ENCODE assay signal across 22 cellular contexts in the genomic region with DNA sequence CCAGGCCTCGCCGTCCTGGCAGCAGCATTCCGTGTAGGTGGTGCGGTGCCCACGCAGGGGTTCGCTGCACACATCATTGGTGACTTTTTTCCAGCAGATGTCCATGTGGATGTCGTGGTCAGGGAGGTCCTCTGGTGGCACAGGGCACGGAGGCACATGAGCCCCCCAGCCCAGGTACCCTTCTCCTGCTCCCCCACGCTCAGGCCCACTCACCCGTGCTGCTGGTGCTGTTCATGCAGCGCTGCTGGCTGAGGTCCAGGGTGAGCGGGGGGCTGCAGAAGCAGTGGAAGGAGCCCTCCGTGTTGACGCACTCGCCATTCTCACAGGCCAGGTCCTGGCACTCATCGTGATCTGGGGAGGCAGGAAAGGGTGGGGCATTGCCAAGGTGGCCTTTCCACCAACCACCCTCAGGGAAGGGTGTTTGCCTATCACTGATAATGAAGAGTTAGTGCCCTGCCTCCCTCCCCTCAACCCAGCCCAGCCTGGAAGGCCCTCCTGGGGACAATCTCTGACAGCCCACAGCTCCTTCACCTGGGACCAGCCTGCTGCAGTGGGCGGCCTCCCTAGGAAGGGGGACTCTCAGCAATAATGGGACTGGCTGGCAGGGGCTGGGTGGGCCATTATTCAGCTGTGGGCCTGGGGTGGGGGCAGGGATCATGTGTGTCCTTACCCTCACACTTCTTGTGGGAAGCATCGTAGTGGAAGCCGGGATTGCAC. TPM values are rescaled to one million over a fixed set of nuclear protein-coding genes. Genes with fewer than 3 reads are reported as not detected.
DNase-seq lines count a peak whose midpoint lies in the region; TF ChIP-seq lines count a peak whose summit lies in the region.
"Had no signal": no experiment of that assay in that cellular context is flagged by ENCODE, and none has a peak within 500 bp of the region (broad histone marks: within the 10 kb centered on the region; RNA-seq: fewer than 3 reads in every experiment).

No MANE protein-coding gene starts in this region.

- TF ChIP-seq POLR2A in stomach (IDR thresholded peaks at IDR 0.05), result no peak

- H3K4me1 Mint-ChIP-seq in HFFc6 (ENCODE audit: low read depth) (no peaks in the 10 kb centered on the region), endodermal cell (peaks cover 18% of the 10 kb centered on the region)

- no peak overlapping the region for H3K9ac ChIP-seq in endodermal cell (ENCODE audit: extremely low read depth, low read length, poor library complexity, severe bottlenecking)

- H3K9me3 ChIP-seq in endodermal cell (ENCODE audit: control insufficient read depth, low read length) (no peaks in the 10 kb centered on the region), stomach (no peaks in the 10 kb centered on the region)
- H3K9me3 ChIP-seq: SJCRH30 had no signal

- H3K27me3 ChIP-seq in endodermal cell (ENCODE audit: control insufficient read depth, insufficient read depth, low read length, poor library complexity, severe bottlenecking), result no peaks in the 10 kb centered on the region
- H3K27me3 ChIP-seq in stomach, result no peaks in the 10 kb centered on the region
- H3K27me3 ChIP-seq: SJCRH30 had no signal

- no peak for TF ChIP-seq CTCF in HFFc6 (IDR thresholded peaks at IDR 0.05)
- TF ChIP-seq CTCF in endodermal cell (conservative IDR thresholded peaks at IDR 0.05), result no peak
- TF ChIP-seq CTCF in stomach (IDR thresholded peaks at IDR 0.05), result no peak

- H3K27ac ChIP-seq in endodermal cell (ENCODE audit: low read depth, low read length) (no peak overlapping the region), stomach (no peak overlapping the region)
- H3K27ac ChIP-seq: 22Rv1, SJCRH30 had no signal

- intact Hi-C loops in stomach (cut with DNase I; ENCODE audit: low total_unique reads), result loop anchor here (5.0 kb wide), 1 partner anchor 109 kb away; the partner anchor contains the start of gene LTBP2

- 92 to 94% methylated on average over 12 to 19 of the region's 19 CpGs for WGBS in endodermal cell (ENCODE audit: insufficient coverage in 1 of 2, insufficient read length in 1 of 2), 2 experiments
- 72 to 80% (median 78%) methylated on average over 14 to 19 of the region's 19 CpGs for WGBS in stomach, 5 donors

- H3K27ac Mint-ChIP-seq in HFFc6, result peak overlapping the region; percentile 38; the same call in 1 of the 2 replicates
- H3K27ac Mint-ChIP-seq in endodermal cell, result no peak overlapping the region

- H3K36me3 Mint-ChIP-seq in HFFc6 (ENCODE audit: low read depth) (no peaks in the 10 kb centered on the region; the same call in 1 of the 2 replicates), endodermal cell (ENCODE audit: low read depth) (peaks cover 3% of the 10 kb centered on the region)

- H3K4me3 Mint-ChIP-seq in HFFc6 (no peak overlapping the region), endodermal cell (no peak overlapping the region)
- H3K4me3 Mint-ChIP-seq: CD4-positive, alpha-beta memory T cell had no signal

- H3K4me1 ChIP-seq in endodermal cell (ENCODE audit: control insufficient read depth, insufficient read depth, low read length) (peaks cover 4% of the 10 kb centered on the region), stomach (peaks cover 0 to 14% (median 8%) of the 10 kb centered on the region in 4 donors)
- H3K4me1 ChIP-seq: SJCRH30 had no signal

- H3K36me3 ChIP-seq in endodermal cell (ENCODE audit: control insufficient read depth, insufficient read depth, low read length), result peaks cover 3% of the 10 kb centered on the region
- H3K36me3 ChIP-seq in stomach, result peaks cover 0 to 64% (median 28%) of the 10 kb centered on the region in 4 donors
- H3K36me3 ChIP-seq: SJCRH30 had no signal

- TF ChIP-seq EP300 in stomach (IDR thresholded peaks at IDR 0.05), result no peak

- peak; percentile 42 for DNase-seq in activated CD8-positive, alpha-beta memory T cell treated with anti-CD3 and anti-CD28 coated beads, Interleukin-2, amount 50 U/mL, for 48 hours
- no peak for DNase-seq in activated CD8-positive, alpha-beta memory T cell treated with anti-CD3 and anti-CD28 coated beads, Interleukin-2, amount 50 U/mL, for 4 hours
- no peak for DNase-seq in HFFc6
- DNase-seq in endodermal cell, result peak; percentile 44
- DNase-seq in stomach, result peak; percentile 17
- no peak for DNase-seq in HuH-7 (ENCODE audit: low spot score)
- no peak for DNase-seq in CD1c-positive myeloid dendritic cell (ENCODE audit: extremely low spot score)
- no peak for DNase-seq in NCI-H2171 (lab: John Stamatoyannopoulos, UW)
- DNase-seq: CD4-positive, alpha-beta memory T cell; DMS153; GF-D8; H7; NCI-H1092 treated with DMSO at 0.1 percent for 48 hours; NCI-H146; NCI-H2081; NCI-H510A treated with DMSO at 0.1 percent for 48 hours; NCI-H82; RPMI8226; SJCRH30 had no signal

- H3K9me3 Mint-ChIP-seq in HFFc6 (no peaks in the 10 kb centered on the region), endodermal cell (no peaks in the 10 kb centered on the region)
- H3K9me3 Mint-ChIP-seq: CD4-positive, alpha-beta memory T cell had no signal

- H3K27me3 Mint-ChIP-seq in HFFc6 (ENCODE audit: insufficient read depth) (peaks cover 2% of the 10 kb centered on the region; the same call in 1 of the 2 replicates), endodermal cell (ENCODE audit: insufficient read depth) (peaks cover under 1% of the 10 kb centered on the region)
- H3K27me3 Mint-ChIP-seq: CD4-positive, alpha-beta memory T cell had no signal

- H3K4me3 ChIP-seq in endodermal cell (ENCODE audit: low read length) (no peak overlapping the region), stomach (no peak overlapping the region)
- H3K4me3 ChIP-seq: GM12878, K562, SJCRH30 had no signal

RNA-seq across cellular contexts. Expression of gene ISCA2, which starts 9.8 kb away (rescaled TPM):
- 10 to 100 TPM; 27.7 to 39.4 (median 30.5) TPM for total RNA-seq in HFFc6 (2021; fragmentation: NEBNext Ultra II Directional; extraction: Animal tissue kit (Norgen Biotek cat#: 25700))
- total RNA-seq in endodermal cell, result 10 to 100 TPM; 40.5 to 58.1 TPM
- polyA plus RNA-seq in endodermal cell (2013, experiment 1 of 2), result 46.9 TPM
- polyA plus RNA-seq in endodermal cell (2013, experiment 2 of 2), result 41.9 TPM
- 10 to 100 TPM in 3 of 5 donors, not detected in 2; 15.2 to 34.3 (median 27.2) TPM for total RNA-seq in stomach
- 10 to 100 TPM; 22.1 to 31.9 (median 22.8) TPM for polyA plus RNA-seq in stomach

RNA-seq across cellular contexts. Expression of gene NPC2, which starts 10.3 kb away (rescaled TPM):
- 10 to 100 TPM; 69.1 to 89.9 (median 78.8) TPM for total RNA-seq in HFFc6 (2021; fragmentation: NEBNext Ultra II Directional; extraction: Animal tissue kit (Norgen Biotek cat#: 25700))
- total RNA-seq in endodermal cell (100 to 1,000 TPM; 279 to 462 TPM), stomach (100 to 1,000 TPM in 3 of 5 donors, 10 to 100 TPM in 2; 62.6 to 186 (median 103) TPM)
- 171 TPM for polyA plus RNA-seq in endodermal cell (2013, experiment 1 of 2)
- 175 TPM for polyA plus RNA-seq in endodermal cell (2013, experiment 2 of 2)
- 100 to 1,000 TPM; 124 to 152 (median 134) TPM for polyA plus RNA-seq in stomach

Comparison
In these comparisons a context has a peak if more than half of its experiments do, and no peak if none do; other contexts are left out.
1. DNase-seq: peak in activated CD8-positive, alpha-beta memory T cell treated with anti-CD3 and anti-CD28 coated beads, Interleukin-2, amount 50 U/mL, for 48 hours (single experiment), endodermal cell (single experiment) and stomach (single experiment); none in activated CD8-positive, alpha-beta memory T cell treated with anti-CD3 and anti-CD28 coated beads, Interleukin-2, amount 50 U/mL, for 4 hours (single experiment), HFFc6 (single experiment), HuH-7 (single experiment), CD1c-positive myeloid dendritic cell (single experiment) and NCI-H2171 (single experiment).